Comparison of ENCODE assay signal across 22 cellular contexts in genomic region chr2:64942693-64943092, GRCh38. TPM values are rescaled to one million over a fixed set of nuclear protein-coding genes. Genes with fewer than 3 reads are reported as not detected.
A peak's percentile ranks its signal among the peaks of the same experiment; 100 is the strongest.
DNase-seq lines count a peak whose midpoint lies in the region; TF ChIP-seq lines count a peak whose summit lies in the region.
"Had no signal": no experiment of that assay in that cellular context is flagged by ENCODE, and none has a peak within 500 bp of the region (broad histone marks: within the 10 kb centered on the region; RNA-seq: fewer than 3 reads in every experiment).

No MANE protein-coding gene starts in this region.

- H3K9me3 ChIP-seq in BLaER1 treated with 17β-estradiol and CSF1 and Interleukin-3, amounts not matched to agents 10 nM and 100 nM (replicated peaks in 1 of 11), result no peaks in the 10 kb centered on the region; a peak in 1 of 22 replicates
- H3K9me3 ChIP-seq: SK-N-SH, thyroid gland had no signal

- H3K4me3 Mint-ChIP-seq in IgD-negative memory B cell, result peak overlapping the region in 1 of 4 donors; percentile 6
- H3K4me3 Mint-ChIP-seq: activated CD4-positive, alpha-beta memory T cell treated with anti-CD3 and anti-CD28 coated beads, Interleukin-2, amount 10 ng/mL, durations not matched to agents 7 days and 5 days; immature natural killer cell; nephron; stimulated activated naive CD8-positive, alpha-beta T cell treated with anti-CD3 and anti-CD28 coated beads, Interleukin-15, Interleukin-2, amounts not matched to agents 100 ng/mL and 50 ng/mL, for 24 hours had no signal

- no peak overlapping the region for H3K4me3 ChIP-seq in BLaER1 treated with 17β-estradiol and CSF1 and Interleukin-3, amounts not matched to agents 10 nM and 100 nM
- peak overlapping the region in 8 of 59 donors; percentile 11 to 44 (median 19) for H3K4me3 ChIP-seq in dorsolateral prefrontal cortex
- H3K4me3 ChIP-seq: GM23248, thyroid gland had no signal

- H3K36me3 ChIP-seq in BLaER1 treated with 17β-estradiol and CSF1 and Interleukin-3, amounts not matched to agents 10 nM and 100 nM, result no peaks in the 10 kb centered on the region
- H3K36me3 ChIP-seq: thyroid gland had no signal

- intact Hi-C loops in dorsolateral prefrontal cortex (cut with DNase I) (loop anchor here in 1 of 2 donors (5.0 kb wide), 1 partner anchor 45 kb away; the partner anchor contains the start of gene SLC1A4), posterior cingulate gyrus (cut with DNase I) (no loop called here)

- H3K27me3 Mint-ChIP-seq in IgD-negative memory B cell, result no peaks in the 10 kb centered on the region
- H3K27me3 Mint-ChIP-seq: activated CD4-positive, alpha-beta memory T cell treated with anti-CD3 and anti-CD28 coated beads, Interleukin-2, amount 10 ng/mL, durations not matched to agents 7 days and 5 days; stimulated activated naive CD8-positive, alpha-beta T cell treated with anti-CD3 and anti-CD28 coated beads, Interleukin-15, Interleukin-2, amounts not matched to agents 100 ng/mL and 50 ng/mL, for 24 hours had no signal

- no peaks in the 10 kb centered on the region for H3K27me3 ChIP-seq in BLaER1 treated with 17β-estradiol and CSF1 and Interleukin-3, amounts not matched to agents 10 nM and 100 nM
- H3K27me3 ChIP-seq in dorsolateral prefrontal cortex, result no peaks in the 10 kb centered on the region
- H3K27me3 ChIP-seq: thyroid gland had no signal

- peaks cover 33 to 48% (median 47%) of the 10 kb centered on the region in 3 donors for H3K4me1 Mint-ChIP-seq in IgD-negative memory B cell

- no peaks in the 10 kb centered on the region for H4K20me1 ChIP-seq in BLaER1 treated with 17β-estradiol and CSF1 and Interleukin-3, amounts not matched to agents 10 nM and 100 nM

- peak in 7 of 10 donors; percentile 19 to 60 (median 44) for DNase-seq in dorsolateral prefrontal cortex
- DNase-seq in posterior cingulate gyrus, result peak in 6 of 10 donors; percentile 25 to 94 (median 64)
- DNase-seq in NCI-H774 (lab: John Stamatoyannopoulos, UW), result no peak
- no peak for DNase-seq in mesenteric fat pad (ENCODE audit: low spot score)
- no peak for DNase-seq in activated CD4-positive, alpha-beta T cell treated with anti-CD3 and anti-CD28 coated beads, Interleukin-2, amount 50 U/mL, for 48 hours
- no peak for DNase-seq in activated T-cell treated with anti-CD3 and anti-CD28 coated beads, Interleukin-2, amount 50 U/mL, for 1 hour
- DNase-seq: activated CD4-positive, alpha-beta memory T cell treated with anti-CD3 and anti-CD28 coated beads, Interleukin-2, amount 10 ng/mL, durations not matched to agents 7 days and 5 days; activated effector memory CD4-positive, alpha-beta T cell treated with Interleukin-2 at 50 U/mL for 16 hours; effector CD4-positive, alpha-beta T cell; foreskin fibroblast; immature natural killer cell; KG1; mesendoderm; NCI-H1930; right cardiac atrium; SK-N-SH; thyroid gland had no signal

- H3K27ac Mint-ChIP-seq in IgD-negative memory B cell, result peak overlapping the region in 2 of 3 donors; percentile 32 to 50
- H3K27ac Mint-ChIP-seq: nephron; stimulated activated naive CD8-positive, alpha-beta T cell treated with anti-CD3 and anti-CD28 coated beads, Interleukin-15, Interleukin-2, amounts not matched to agents 100 ng/mL and 50 ng/mL, for 24 hours had no signal

- no peaks in the 10 kb centered on the region for H3K36me3 Mint-ChIP-seq in IgD-negative memory B cell
- H3K36me3 Mint-ChIP-seq: immature natural killer cell had no signal

- H3K4me2 ChIP-seq in BLaER1 treated with 17β-estradiol and CSF1 and Interleukin-3, amounts not matched to agents 10 nM and 100 nM, result peak overlapping the region in 7 of 11 experiments; percentile 51 to 86 (median 71); a peak in 12 of 22 replicates
- H3K4me2 ChIP-seq: SK-N-SH had no signal

- H3K27ac ChIP-seq in BLaER1 treated with 17β-estradiol and CSF1 and Interleukin-3, amounts not matched to agents 10 nM and 100 nM, result peak overlapping the region in 7 of 11 experiments; percentile 89 to 98 (median 96); a peak in 11 of 22 replicates
- peak overlapping the region in 3 of 59 donors; percentile 3 to 28 (median 23) for H3K27ac ChIP-seq in dorsolateral prefrontal cortex
- H3K27ac ChIP-seq: thyroid gland had no signal

- TF ChIP-seq CTCF in dorsolateral prefrontal cortex (IDR thresholded peaks at IDR 0.05 in 54 of 56, conservative IDR thresholded peaks at IDR 0.05 in 2 of 56; ENCODE audit: low read depth in 1 of 56, partially characterized antibody in 56 of 56), result peak in 27 of 56 donors; percentile 11 to 58 (median 27)

- H3K9me3 Mint-ChIP-seq in IgD-negative memory B cell, result no peaks in the 10 kb centered on the region
- H3K9me3 Mint-ChIP-seq: activated CD4-positive, alpha-beta memory T cell treated with anti-CD3 and anti-CD28 coated beads, Interleukin-2, amount 10 ng/mL, durations not matched to agents 7 days and 5 days; immature natural killer cell; nephron; stimulated activated naive CD8-positive, alpha-beta T cell treated with anti-CD3 and anti-CD28 coated beads, Interleukin-15, Interleukin-2, amounts not matched to agents 100 ng/mL and 50 ng/mL, for 24 hours had no signal

- peaks cover 66 to 91% (median 83%) of the 10 kb centered on the region in 10 experiments for H3K4me1 ChIP-seq in BLaER1 treated with 17β-estradiol and CSF1 and Interleukin-3, amounts not matched to agents 10 nM and 100 nM
- H3K4me1 ChIP-seq: thyroid gland had no signal

- no peak overlapping the region; a peak in 1 of 22 replicates for H3K9ac ChIP-seq in BLaER1 treated with 17β-estradiol and CSF1 and Interleukin-3, amounts not matched to agents 10 nM and 100 nM
- H3K9ac ChIP-seq: GM23248, SK-N-SH had no signal

RNA-seq across cellular contexts. Expression of gene SLC1A4, which starts 46.5 kb away (rescaled TPM):
- 3.6 TPM for polyA plus RNA-seq in IgD-negative memory B cell
- 10 to 100 TPM; 25.8 to 83.3 (median 55.1) TPM for total RNA-seq in dorsolateral prefrontal cortex
- 6.8 TPM for total RNA-seq in mesenteric fat pad

Comparison
In these comparisons a context has a peak if more than half of its experiments do, and no peak if none do; other contexts are left out.
1. DNase-seq: peak in dorsolateral prefrontal cortex (7 of 10) and posterior cingulate gyrus (6 of 10); none in NCI-H774 (single experiment), mesenteric fat pad (single experiment), activated CD4-positive, alpha-beta T cell treated with anti-CD3 and anti-CD28 coated beads, Interleukin-2, amount 50 U/mL, for 48 hours (0 of 2) and activated T-cell treated with anti-CD3 and anti-CD28 coated beads, Interleukin-2, amount 50 U/mL, for 1 hour (single experiment).